Comparison of ENCODE assay signal across 8 cellular contexts in genomic region chrX:154371771-154372300, GRCh38. TPM values are rescaled to one million over a fixed set of nuclear protein-coding genes. Genes with fewer than 3 reads are reported as not detected.
DNase-seq lines count a peak whose midpoint lies in the region; ATAC-seq lines count a peak whose summit lies in the region.

No MANE protein-coding gene starts in this region.

- peak overlapping the region; percentile 11 for H3K18ac ChIP-seq in trophoblast cell (ENCODE audit: low read length)

- H4K91ac ChIP-seq in trophoblast cell (ENCODE audit: low read depth, low read length) = peak overlapping the region; percentile 80

- H3K27me3 ChIP-seq in Karpas-422 (ENCODE audit: low read length) (no peaks in the 10 kb centered on the region), trophoblast cell (ENCODE audit: insufficient read depth, low read length) (no peaks in the 10 kb centered on the region)

- peak; percentile 7 for ATAC-seq in GM19351 (IDR thresholded peaks at IDR 0.05; ENCODE audit: unreplicated experiment)
- ATAC-seq in effector memory CD8-positive, alpha-beta T cell (replicated peaks) = no peak
- ATAC-seq in GM18517 (IDR thresholded peaks at IDR 0.05; ENCODE audit: unreplicated experiment) = no peak

- no peaks in the 10 kb centered on the region for H3K9me2 ChIP-seq in Karpas-422 (replicated peaks; ENCODE audit: insufficient read depth, low read length)

- peak overlapping the region; percentile 92 to 96 for H3K27ac Mint-ChIP-seq in effector memory CD8-positive, alpha-beta T cell

- peak overlapping the region; percentile 86 to 92 for H3K4me3 Mint-ChIP-seq in effector memory CD8-positive, alpha-beta T cell

- peaks cover 39% of the 10 kb centered on the region for H3K79me1 ChIP-seq in trophoblast cell (ENCODE audit: low read length)

- no peak overlapping the region for H4K12ac ChIP-seq in trophoblast cell (ENCODE audit: low read depth, low read length)

- H3K36me3 ChIP-seq in Karpas-422 (ENCODE audit: insufficient read depth, low read length) = no peaks in the 10 kb centered on the region
- peaks cover 25 to 30% of the 10 kb centered on the region in 2 experiments for H3K36me3 ChIP-seq in trophoblast cell (ENCODE audit: control insufficient read depth in 1 of 2, insufficient read depth in 2 of 2, low read length in 2 of 2)

- peak overlapping the region; percentile 11 for H2BK120ac ChIP-seq in trophoblast cell (ENCODE audit: insufficient read depth, low read length, poor library complexity)

- peaks cover 18% of the 10 kb centered on the region for H3K79me2 ChIP-seq in Karpas-422 (ENCODE audit: low read length)
- H3K79me2 ChIP-seq in trophoblast cell (ENCODE audit: control insufficient read depth, insufficient read depth, low read length, poor library complexity) = peaks cover 48% of the 10 kb centered on the region

- H3K27ac ChIP-seq in Karpas-422 (ENCODE audit: low read length) (no peak overlapping the region), trophoblast cell (ENCODE audit: low read depth, low read length) (peak overlapping the region; percentile 75)

- peak overlapping the region; percentile 84 for H2BK5ac ChIP-seq in trophoblast cell (ENCODE audit: low read depth, low read length, poor library complexity)

- no peak overlapping the region for H2AFZ ChIP-seq in Karpas-422 (ENCODE audit: low read length)
- H2AFZ ChIP-seq in trophoblast cell (ENCODE audit: insufficient read depth, low read length, poor library complexity) = no peak overlapping the region

- H3K9ac ChIP-seq in Karpas-422 (ENCODE audit: low read length) (peak overlapping the region; percentile 27; the same call in 1 of the 2 replicates), trophoblast cell (ENCODE audit: low read length) (peak overlapping the region; percentile 72)

- H3K4me3 ChIP-seq in Karpas-422 (ENCODE audit: low read length) (peak overlapping the region; percentile 45; the same call in 1 of the 2 replicates), trophoblast cell (ENCODE audit: low read depth, low read length) (peak overlapping the region; percentile 62)

- H2AK5ac ChIP-seq in trophoblast cell (ENCODE audit: low read length) = no peak overlapping the region

- no peaks in the 10 kb centered on the region for H3K9me3 Mint-ChIP-seq in effector memory CD8-positive, alpha-beta T cell

- no peaks in the 10 kb centered on the region for H3K27me3 Mint-ChIP-seq in effector memory CD8-positive, alpha-beta T cell

- peak overlapping the region; percentile 17 for H4K8ac ChIP-seq in trophoblast cell (ENCODE audit: low read depth, low read length)

- peak overlapping the region; percentile 83 for H3K4ac ChIP-seq in trophoblast cell (ENCODE audit: low read depth, low read length)

- H3K14ac ChIP-seq in trophoblast cell (ENCODE audit: low read length) = peak overlapping the region; percentile 91

- H3K4me2 ChIP-seq in Karpas-422 (ENCODE audit: low read depth, low read length, poor library complexity, severe bottlenecking) (peak overlapping the region; percentile 56), trophoblast cell (ENCODE audit: low read length) (peak overlapping the region; percentile 77)

- no peak overlapping the region for H3K23ac ChIP-seq in trophoblast cell (ENCODE audit: low read length)

- DNase-seq in Karpas-422 (no peak), trophoblast cell (no peak), hepatic stellate cell (ENCODE audit: low spot score) (no peak), NCI-H1694 (lab: John Stamatoyannopoulos, UW) (no peak), NCI-H82 treated with DMSO at 0.1 percent for 48 hours (lab: John Stamatoyannopoulos, UW; ENCODE audit: unreplicated experiment) (no peak)
- no peak for DNase-seq in effector memory CD8-positive, alpha-beta T cell

- H3K36me3 Mint-ChIP-seq in effector memory CD8-positive, alpha-beta T cell (ENCODE audit: insufficient read depth) = peaks cover 56% of the 10 kb centered on the region

- H3K9me3 ChIP-seq in Karpas-422 (ENCODE audit: low read length) (no peaks in the 10 kb centered on the region), trophoblast cell (ENCODE audit: insufficient read depth, low read depth, low read length) (no peaks in the 10 kb centered on the region)

- no peak overlapping the region for H2BK12ac ChIP-seq in trophoblast cell (ENCODE audit: low read length)

- H3K4me1 ChIP-seq in Karpas-422 (ENCODE audit: low read length) (peaks cover 30% of the 10 kb centered on the region), trophoblast cell (ENCODE audit: control insufficient read depth in 1 of 2, insufficient read depth in 2 of 2, low read length in 2 of 2) (peaks cover 15 to 30% of the 10 kb centered on the region in 2 experiments)

- H4K20me1 ChIP-seq in Karpas-422 (ENCODE audit: insufficient read depth, low read depth, low read length) = no peaks in the 10 kb centered on the region

- WGBS in trophoblast cell (ENCODE audit: extremely low coverage, insufficient coverage, insufficient read length) = no CpG with 5 or more reads among the region's 45 CpGs

- peaks cover 11 to 16% of the 10 kb centered on the region in 2 donors for H3K4me1 Mint-ChIP-seq in effector memory CD8-positive, alpha-beta T cell (ENCODE audit: low read depth in 2 of 2)

RNA-seq across cellular contexts. Expression of gene FLNA, which starts 2.6 kb away (rescaled TPM):
- total RNA-seq in Karpas-422 (2014; rRNA removed; shearing (Covaris generic); ENCODE audit: low replicate concordance) = 46.3 and 89.6 TPM in 2 replicates
- 739 and 796 TPM in 2 replicates for polyA plus RNA-seq in trophoblast cell (2013)

RNA-seq across cellular contexts. Expression of gene EMD, which starts 7.3 kb away (rescaled TPM):
- total RNA-seq in Karpas-422 (2014; rRNA removed; shearing (Covaris generic); ENCODE audit: low replicate concordance) = 19.5 and 20.7 TPM in 2 replicates
- polyA plus RNA-seq in trophoblast cell (2013) = 70.7 and 72.7 TPM in 2 replicates

RNA-seq across cellular contexts. Expression of gene RPL10, which starts 26.3 kb away (rescaled TPM):
- 4,110 and 4,432 TPM in 2 replicates for total RNA-seq in Karpas-422 (2014; rRNA removed; shearing (Covaris generic); ENCODE audit: low replicate concordance)
- polyA plus RNA-seq in trophoblast cell (2013) = 2,879 and 2,940 TPM in 2 replicates

RNA-seq across cellular contexts. Expression of gene DNASE1L1, which starts 37.2 kb away (rescaled TPM):
- 17.6 and 30.8 TPM in 2 replicates for total RNA-seq in Karpas-422 (2014; rRNA removed; shearing (Covaris generic); ENCODE audit: low replicate concordance)
- polyA plus RNA-seq in trophoblast cell (2013) = 19.1 and 20.0 TPM in 2 replicates

RNA-seq across cellular contexts. Expression of gene TAFAZZIN, which starts 39.5 kb away (rescaled TPM):
- 22.1 and 39.0 TPM in 2 replicates for total RNA-seq in Karpas-422 (2014; rRNA removed; shearing (Covaris generic); ENCODE audit: low replicate concordance)
- polyA plus RNA-seq in trophoblast cell (2013) = 14.4 and 14.7 TPM in 2 replicates
